8 cellular contexts compared by ENCODE assay signal in genomic region chr4:169757575-169758184, GRCh38. TPM values are rescaled to one million over a fixed set of nuclear protein-coding genes. Genes with fewer than 3 reads are reported as not detected.
DNase-seq lines count a peak whose midpoint lies in the region; ATAC-seq and TF ChIP-seq lines count a peak whose summit lies in the region.

HPF1 (minus strand) TSS chr4:169757944; CDS start chr4:169757877, 67 bp downstream.

- in situ Hi-C loops in transverse colon (cut with MboI; ENCODE audit: low pct_ligation_motif_present in 1 of 4, low pct_unique_long_range_greater_than_20kb in 1 of 4, low sequenced_read_pairs in 3 of 4) = loop anchor here (10.0 to 25.0 kb wide), 3 partner anchors 133 to 145 kb away; partner anchors contain the start of genes CLCN3 (in 3 of the 4) and NEK1 (in 3 of the 4)

- H3K79me2 ChIP-seq in trophoblast cell (ENCODE audit: control insufficient read depth, insufficient read depth, low read length, poor library complexity) = peaks cover 4% of the 10 kb centered on the region

- H2AK5ac ChIP-seq in trophoblast cell (ENCODE audit: low read length) = peak within 1 kb of the TSS; percentile 53

- peak within 1 kb of the TSS; percentile 89 for H3K9ac ChIP-seq in adipocyte (ENCODE audit: low read length)
- peak within 1 kb of the TSS; percentile 91 for H3K9ac ChIP-seq in trophoblast cell (ENCODE audit: low read length)

- no peak within 1 kb of the TSS for H3K23ac ChIP-seq in trophoblast cell (ENCODE audit: low read length)

- H3K18ac ChIP-seq in trophoblast cell (ENCODE audit: low read length) = peak within 1 kb of the TSS; percentile 92

- H2AFZ ChIP-seq in trophoblast cell (ENCODE audit: insufficient read depth, low read length, poor library complexity) = peak within 1 kb of the TSS; percentile 98

- H3K9me3 ChIP-seq in adipocyte (ENCODE audit: control insufficient read depth, low read length) (no peaks in the 10 kb centered on the region), trophoblast cell (ENCODE audit: insufficient read depth, low read depth, low read length) (no peaks in the 10 kb centered on the region), transverse colon (no peaks in the 10 kb centered on the region)

- peak within 1 kb of the TSS; percentile 96 for H3K14ac ChIP-seq in trophoblast cell (ENCODE audit: low read length)

- intact Hi-C loops in Right ventricle myocardium superior (cut with DNase I) (no loop called here), transverse colon (cut with DNase I; ENCODE audit: low total_unique reads) (loop anchor here (10.0 kb wide), 1 partner anchor 143 kb away; the partner anchor contains the start of gene NEK1)

- ATAC-seq in HG02759 (IDR thresholded peaks at IDR 0.05; ENCODE audit: unreplicated experiment) (peak; percentile 95), Right ventricle myocardium superior (ENCODE audit: poor library complexity) (peak; percentile 99)

- peak within 1 kb of the TSS; percentile 81 for H2BK120ac ChIP-seq in trophoblast cell (ENCODE audit: insufficient read depth, low read length, poor library complexity)

- peak within 1 kb of the TSS; percentile 72 for H3K4me2 ChIP-seq in trophoblast cell (ENCODE audit: low read length)

- peaks cover 5% of the 10 kb centered on the region for H3K79me1 ChIP-seq in trophoblast cell (ENCODE audit: low read length)

- TF ChIP-seq CTCF in GM12865 (IDR thresholded peaks at IDR 0.05; ENCODE audit: insufficient read depth, low read depth, low read length, missing control alignments) (no peak), transverse colon (IDR thresholded peaks at IDR 0.05) (no peak)

- H4K12ac ChIP-seq in trophoblast cell (ENCODE audit: low read depth, low read length) = peak within 1 kb of the TSS; percentile 83

- peak within 1 kb of the TSS; percentile 91 for H2BK5ac ChIP-seq in trophoblast cell (ENCODE audit: low read depth, low read length, poor library complexity)

- peak within 1 kb of the TSS; percentile 89 for H4K8ac ChIP-seq in trophoblast cell (ENCODE audit: low read depth, low read length)

- H3K4me3 ChIP-seq in GM12865 (ENCODE audit: low read depth, low read length) (peak within 1 kb of the TSS; percentile 80), adipocyte (ENCODE audit: low read length) (peak within 1 kb of the TSS; percentile 97), trophoblast cell (ENCODE audit: low read depth, low read length) (peak within 1 kb of the TSS; percentile 91), transverse colon (peak within 1 kb of the TSS; percentile 56 to 96 (median 70))

- peak within 1 kb of the TSS; percentile 75 for H3K27ac ChIP-seq in trophoblast cell (ENCODE audit: low read depth, low read length)
- peak within 1 kb of the TSS; percentile 78 to 83 (median 80) for H3K27ac ChIP-seq in transverse colon

- peak within 1 kb of the TSS; percentile 81 for H4K91ac ChIP-seq in trophoblast cell (ENCODE audit: low read depth, low read length)

- peak within 1 kb of the TSS; percentile 8 for H2BK12ac ChIP-seq in trophoblast cell (ENCODE audit: low read length)

- DNase-seq in GM12865 (ENCODE audit: low read depth) (peak; percentile 95), NCI-H1417 (lab: John Stamatoyannopoulos, UW) (peak; percentile 95 to 98 (median 95)), T follicular helper cell (ENCODE audit: low read depth) (peak; percentile 89), adipocyte (ENCODE audit: low read depth) (peak; percentile 96), Right ventricle myocardium superior (peak; percentile 96), trophoblast cell (peak; percentile 97 to 99), transverse colon (peak; percentile 97)

- no CpG with 5 or more reads among the region's 46 CpGs for WGBS in trophoblast cell (ENCODE audit: extremely low coverage, insufficient coverage, insufficient read length)
- 1% methylated on average over 41 of the region's 46 CpGs; no CpG with 5 or more reads in 1 of the 2 donors for WGBS in transverse colon (ENCODE audit: low coverage in 1 of 2), 2 donors

- peak; percentile 43 for TF ChIP-seq POLR2A in transverse colon (IDR thresholded peaks at IDR 0.05)

- H3K36me3 ChIP-seq in adipocyte (ENCODE audit: control insufficient read depth, insufficient read depth, low read length, severe bottlenecking) (peaks cover under 1% of the 10 kb centered on the region), trophoblast cell (ENCODE audit: control insufficient read depth in 1 of 2, insufficient read depth in 2 of 2, low read length in 2 of 2) (peaks cover 0 to 3% of the 10 kb centered on the region in 2 experiments), transverse colon (peaks cover 0 to 6% (median 2%) of the 10 kb centered on the region in 4 donors)

- H3K4me1 ChIP-seq in adipocyte (ENCODE audit: control insufficient read depth, insufficient read depth, low read length) = peaks cover 18% of the 10 kb centered on the region
- peaks cover 0 to 3% of the 10 kb centered on the region in 2 experiments for H3K4me1 ChIP-seq in trophoblast cell (ENCODE audit: control insufficient read depth in 1 of 2, insufficient read depth in 2 of 2, low read length in 2 of 2)
- peaks cover 9 to 17% (median 14%) of the 10 kb centered on the region in 4 donors for H3K4me1 ChIP-seq in transverse colon

- TF ChIP-seq EP300 in transverse colon (IDR thresholded peaks at IDR 0.05; ENCODE audit: low read depth) = no peak

- H3K27me3 ChIP-seq in adipocyte (replicated peaks; ENCODE audit: control insufficient read depth, insufficient read depth, low read length) (no peaks in the 10 kb centered on the region), trophoblast cell (ENCODE audit: insufficient read depth, low read length) (no peaks in the 10 kb centered on the region), transverse colon (peaks cover 3% of the 10 kb centered on the region)

- peak within 1 kb of the TSS; percentile 67 for H3K4ac ChIP-seq in trophoblast cell (ENCODE audit: low read depth, low read length)

RNA-seq across cellular contexts. Expression of gene HPF1, which starts in this region (rescaled TPM):
- 18.0 TPM for total RNA-seq in Right ventricle myocardium superior
- polyA plus RNA-seq in trophoblast cell (2013) = 33.5 and 36.4 TPM in 2 replicates
- 100 to 1,000 TPM in 1 of 4 donors, 10 to 100 TPM in 3; 14.1 to 139 (median 35.1) TPM for total RNA-seq in transverse colon

Comparison
In these comparisons a context has a peak if more than half of its experiments do, and no peak if none do; other contexts are left out.
1. Peak in every context shown above with its lines: DNase-seq, ATAC-seq, H3K4me3 ChIP-seq and H3K27ac ChIP-seq.